Comparison of ENCODE assay signal across 11 cellular contexts in the genomic region with DNA sequence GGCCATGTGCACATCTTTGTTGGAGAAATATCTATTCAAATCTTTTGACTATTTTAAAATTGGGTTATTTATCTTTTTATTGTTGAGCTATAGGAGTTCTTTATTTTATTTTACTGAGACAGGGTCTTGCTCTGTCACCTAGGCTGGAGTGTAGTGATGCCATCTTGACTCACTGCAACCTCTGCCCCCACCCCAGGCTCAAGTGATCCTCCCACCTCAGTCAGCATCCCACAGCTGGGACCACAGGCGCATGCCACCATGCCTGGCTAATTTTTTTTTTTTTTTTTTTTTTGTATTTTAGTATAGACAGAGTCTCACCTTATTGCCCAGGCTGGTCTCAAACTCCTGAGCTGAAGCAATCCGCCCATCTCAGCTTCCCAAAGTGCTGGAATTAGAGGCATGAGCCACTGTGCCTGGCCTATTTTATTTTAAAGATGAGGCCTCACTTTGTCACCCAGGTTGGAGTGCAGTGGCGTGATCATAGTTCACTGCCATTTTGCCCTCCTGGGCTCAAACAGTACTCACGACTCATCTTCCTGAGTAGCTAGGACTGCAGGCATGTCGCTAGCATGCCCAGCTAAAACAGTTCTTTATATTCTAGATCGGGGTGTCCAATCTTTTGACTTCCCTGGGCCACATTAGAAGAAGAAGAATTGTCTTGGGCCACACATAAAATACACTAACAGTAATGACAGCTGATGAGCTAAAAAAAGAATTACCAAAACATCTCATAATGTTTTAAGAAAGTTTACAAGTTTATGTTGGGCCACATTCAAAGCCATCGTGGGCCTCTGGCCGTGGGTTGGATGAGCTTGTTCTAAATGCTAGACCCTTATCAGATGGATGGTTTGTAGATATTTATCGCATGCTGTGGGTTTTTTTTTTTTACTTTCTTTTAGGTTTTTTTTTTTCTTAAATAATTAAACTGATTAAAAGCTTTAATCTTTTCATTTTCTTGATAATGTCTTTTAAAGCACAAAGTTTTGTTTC. TPM values are rescaled to one million over a fixed set of nuclear protein-coding genes. Genes with fewer than 3 reads are reported as not detected.
DNase-seq lines count a peak whose midpoint lies in the region; ATAC-seq and TF ChIP-seq lines count a peak whose summit lies in the region.
"Had no signal": no experiment of that assay in that cellular context is flagged by ENCODE, and none has a peak within 500 bp of the region (broad histone marks: within the 10 kb centered on the region; RNA-seq: fewer than 3 reads in every experiment).

No MANE protein-coding gene starts in this region.

- H3K36me3 Mint-ChIP-seq in T-helper 1 cell treated with Interleukin-12 subunit alpha and Interleukin-12 subunit beta and Interleukin-4 antibody, amounts not matched to agents 30 μg/mL and 1 μg/mL, for 36 hours (ENCODE audit: low read depth): peaks cover 4% of the 10 kb centered on the region
- H3K36me3 Mint-ChIP-seq in activated CD4-positive, alpha-beta T cell treated with anti-CD3 and anti-CD28 coated beads, Interleukin-2, amount 10 ng/mL, durations not matched to agents 24 days and 14 days (ENCODE audit: low read depth): peaks cover 8% of the 10 kb centered on the region

- intact Hi-C loops in activated CD4-positive, alpha-beta T cell treated with anti-CD3 and anti-CD28 coated beads, Interleukin-2, amount 10 ng/mL, durations not matched to agents 24 days and 14 days (cut with micrococcal nuclease): no loop called here

- no peak for DNase-seq in T-helper 1 cell
- peak; percentile 57 for DNase-seq in activated CD4-positive, alpha-beta T cell treated with anti-CD3 and anti-CD28 coated beads, Interleukin-2, amount 10 ng/mL, durations not matched to agents 24 days and 14 days
- peak; percentile 20 to 32 for DNase-seq in erythroblast (lab: John Stamatoyannopoulos, UW)
- peak; percentile 32 for DNase-seq in stimulated activated CD4-positive, alpha-beta T cell treated with anti-CD3 and anti-CD28 coated beads, Interleukin-4, amount 100 ng/mL, for 24 hours
- DNase-seq in NCI-H2171 (lab: John Stamatoyannopoulos, UW): no peak
- no peak for DNase-seq in left lobe of liver (ENCODE audit: low spot score)
- DNase-seq: activated B cell treated with CpG ODN at 0.5 μM for 24 hours, left lung, NCI-H82 had no signal

- ATAC-seq in HG03432 (IDR thresholded peaks at IDR 0.05; ENCODE audit: unreplicated experiment) (no peak), left lobe of liver (no peak)
- ATAC-seq: left lung had no signal

- H3K27me3 Mint-ChIP-seq in T-helper 1 cell treated with Interleukin-12 subunit alpha and Interleukin-12 subunit beta and Interleukin-4 antibody, amounts not matched to agents 30 μg/mL and 1 μg/mL, for 36 hours (ENCODE audit: low read depth): no peaks in the 10 kb centered on the region
- no peaks in the 10 kb centered on the region for H3K27me3 Mint-ChIP-seq in activated CD4-positive, alpha-beta T cell treated with anti-CD3 and anti-CD28 coated beads, Interleukin-2, amount 10 ng/mL, durations not matched to agents 24 days and 14 days
- H3K27me3 Mint-ChIP-seq: activated B cell treated with CpG ODN at 0.5 μM for 24 hours had no signal

- H3K4me1 Mint-ChIP-seq in T-helper 1 cell treated with Interleukin-12 subunit alpha and Interleukin-12 subunit beta and Interleukin-4 antibody, amounts not matched to agents 30 μg/mL and 1 μg/mL, for 36 hours (ENCODE audit: low read depth): peaks cover 42% of the 10 kb centered on the region
- H3K4me1 Mint-ChIP-seq in activated CD4-positive, alpha-beta T cell treated with anti-CD3 and anti-CD28 coated beads, Interleukin-2, amount 10 ng/mL, durations not matched to agents 24 days and 14 days: peaks cover 35% of the 10 kb centered on the region

- peak overlapping the region; percentile 35 for H3K4me3 Mint-ChIP-seq in T-helper 1 cell treated with Interleukin-12 subunit alpha and Interleukin-12 subunit beta and Interleukin-4 antibody, amounts not matched to agents 30 μg/mL and 1 μg/mL, for 36 hours
- peak overlapping the region; percentile 33 for H3K4me3 Mint-ChIP-seq in activated CD4-positive, alpha-beta T cell treated with anti-CD3 and anti-CD28 coated beads, Interleukin-2, amount 10 ng/mL, durations not matched to agents 24 days and 14 days

- TF ChIP-seq POLR2A in erythroblast (IDR thresholded peaks at IDR 0.05; ENCODE audit: low read length): no peak

- H3K27ac Mint-ChIP-seq in T-helper 1 cell treated with Interleukin-12 subunit alpha and Interleukin-12 subunit beta and Interleukin-4 antibody, amounts not matched to agents 30 μg/mL and 1 μg/mL, for 36 hours: peak overlapping the region; percentile 76
- peak overlapping the region; percentile 12 for H3K27ac Mint-ChIP-seq in activated CD4-positive, alpha-beta T cell treated with anti-CD3 and anti-CD28 coated beads, Interleukin-2, amount 10 ng/mL, durations not matched to agents 24 days and 14 days
- H3K27ac Mint-ChIP-seq: activated B cell treated with CpG ODN at 0.5 μM for 24 hours had no signal

- no peaks in the 10 kb centered on the region for H3K9me3 Mint-ChIP-seq in T-helper 1 cell treated with Interleukin-12 subunit alpha and Interleukin-12 subunit beta and Interleukin-4 antibody, amounts not matched to agents 30 μg/mL and 1 μg/mL, for 36 hours
- H3K9me3 Mint-ChIP-seq in activated CD4-positive, alpha-beta T cell treated with anti-CD3 and anti-CD28 coated beads, Interleukin-2, amount 10 ng/mL, durations not matched to agents 24 days and 14 days: no peaks in the 10 kb centered on the region
- H3K9me3 Mint-ChIP-seq: activated B cell treated with CpG ODN at 0.5 μM for 24 hours had no signal

RNA-seq across cellular contexts. Expression of gene TENT4B, which starts 13.7 kb away (rescaled TPM):
- total RNA-seq in activated CD4-positive, alpha-beta T cell treated with anti-CD3 and anti-CD28 coated beads, Interleukin-2, amount 10 ng/mL, durations not matched to agents 24 days and 14 days: 16.6 and 18.5 TPM in 2 replicates
- total RNA-seq in left lobe of liver: 9.3 TPM

Comparison
In these comparisons a context has a peak if more than half of its experiments do, and no peak if none do; other contexts are left out.
1. DNase-seq: peak in activated CD4-positive, alpha-beta T cell treated with anti-CD3 and anti-CD28 coated beads, Interleukin-2, amount 10 ng/mL, durations not matched to agents 24 days and 14 days (single experiment), erythroblast (2 of 2) and stimulated activated CD4-positive, alpha-beta T cell treated with anti-CD3 and anti-CD28 coated beads, Interleukin-4, amount 100 ng/mL, for 24 hours (single experiment); none in T-helper 1 cell (0 of 5), NCI-H2171 (single experiment) and left lobe of liver (single experiment).